Comparison of ENCODE assay signal across 10 cellular contexts in the genomic region with DNA sequence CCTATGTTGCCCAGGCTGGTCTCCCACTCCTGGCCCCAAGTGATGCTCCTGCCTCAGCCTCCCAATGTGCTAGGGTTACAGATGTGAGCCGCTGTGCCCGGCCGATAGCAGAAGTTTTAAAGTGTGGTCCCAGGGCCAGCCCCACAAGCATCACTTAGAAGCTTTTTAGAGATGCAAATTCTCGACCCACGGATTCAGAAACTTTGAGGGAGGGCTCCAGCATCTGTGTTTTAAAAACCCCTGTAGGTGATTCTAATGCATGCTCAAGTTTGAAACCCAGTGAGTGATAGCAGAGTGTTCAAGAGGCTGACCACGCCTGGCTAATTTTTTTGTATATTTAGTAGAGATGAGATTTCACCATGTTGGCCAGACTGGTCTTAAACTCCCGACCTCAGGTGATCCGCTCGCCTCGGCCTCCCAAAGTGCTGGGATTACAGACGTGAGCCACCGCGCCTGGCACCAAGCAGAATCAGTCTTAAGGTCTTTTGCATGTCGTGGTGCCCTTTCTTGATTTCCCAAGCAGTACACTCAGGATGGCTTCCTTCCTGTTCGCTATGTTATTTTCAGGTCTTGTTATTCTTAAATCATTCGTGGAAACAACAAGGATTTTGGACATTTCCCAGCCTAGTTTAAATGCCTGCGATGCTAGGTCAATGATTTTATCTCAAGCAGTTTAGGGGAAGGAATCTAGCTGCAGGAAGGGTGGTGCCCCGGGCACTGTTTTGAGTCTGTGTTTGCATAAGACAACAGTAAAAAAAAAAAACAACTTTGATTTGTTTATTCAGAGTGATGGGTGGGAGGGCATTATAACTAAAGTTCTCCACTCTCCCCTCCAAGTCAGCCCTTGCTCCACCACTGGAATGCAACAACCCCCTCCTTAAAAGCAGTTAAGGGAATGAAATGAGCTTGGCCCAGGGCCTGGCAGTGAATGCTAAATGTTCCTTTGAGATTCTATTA. TPM values are rescaled to one million over a fixed set of nuclear protein-coding genes. Genes with fewer than 3 reads are reported as not detected.
DNase-seq lines count a peak whose midpoint lies in the region; ATAC-seq and TF ChIP-seq lines count a peak whose summit lies in the region.
"Had no signal": no experiment of that assay in that cellular context is flagged by ENCODE, and none has a peak within 500 bp of the region (broad histone marks: within the 10 kb centered on the region; RNA-seq: fewer than 3 reads in every experiment).

No MANE protein-coding gene starts in this region.

- H3K4me1 ChIP-seq in muscle layer of duodenum (ENCODE audit: control insufficient read depth in 1 of 2, insufficient read depth in 2 of 2, low read length in 2 of 2) (peaks cover 0 to 20% of the 10 kb centered on the region in 2 donors), colonic mucosa (peaks cover 4% of the 10 kb centered on the region)

- no peak for ATAC-seq in HG02938 (IDR thresholded peaks at IDR 0.05; ENCODE audit: unreplicated experiment)

- H3K4me3 ChIP-seq in HL-60 (replicated peaks; ENCODE audit: insufficient read depth, low read length) = no peak overlapping the region
- H3K4me3 ChIP-seq in muscle layer of duodenum (ENCODE audit: low read depth in 1 of 2, low read length in 2 of 2) = no peak overlapping the region
- no peak overlapping the region for H3K4me3 ChIP-seq in colonic mucosa

- peak overlapping the region; percentile 34 for H3K27ac ChIP-seq in HL-60 (replicated peaks)
- H3K27ac ChIP-seq in muscle layer of duodenum (ENCODE audit: low read length) = peak overlapping the region; percentile 51
- no peak overlapping the region for H3K27ac ChIP-seq in colonic mucosa
- H3K27ac ChIP-seq: epithelial cell of prostate had no signal

- DNase-seq in AG09319 (ENCODE audit: extremely low read depth, low read depth) = peak; percentile 88
- DNase-seq in HL-60 (ENCODE audit: low read depth in 1 of 2, low spot score in 1 of 2) = no peak
- peak; percentile 82 for DNase-seq in dermis blood vessel endothelial cell
- no peak for DNase-seq in NCI-H2196 (lab: John Stamatoyannopoulos, UW; ENCODE audit: unreplicated experiment)
- no peak for DNase-seq in colonic mucosa
- DNase-seq in NCI-H1105 treated with DMSO at 0.1 percent for 48 hours (lab: John Stamatoyannopoulos, UW) = no peak
- DNase-seq: stimulated activated CD4-positive, alpha-beta T cell treated with anti-CD3 and anti-CD28 coated beads, Interleukin-4, amount 100 ng/mL, for 4 hours had no signal

- H3K9me3 ChIP-seq in muscle layer of duodenum (ENCODE audit: control insufficient read depth in 1 of 2, low read length in 2 of 2) = no peaks in the 10 kb centered on the region
- no peaks in the 10 kb centered on the region for H3K9me3 ChIP-seq in colonic mucosa

- no peaks in the 10 kb centered on the region for H3K36me3 ChIP-seq in muscle layer of duodenum (ENCODE audit: control insufficient read depth in 1 of 2, insufficient read depth in 2 of 2, low read length in 2 of 2)
- H3K36me3 ChIP-seq in colonic mucosa = no peaks in the 10 kb centered on the region

- TF ChIP-seq CTCF in AG09319 (IDR thresholded peaks at IDR 0.05; ENCODE audit: low read depth, low read length) (no peak), HL-60 (IDR thresholded peaks at IDR 0.05; ENCODE audit: insufficient read depth, low read length) (no peak), colonic mucosa (IDR thresholded peaks at IDR 0.05) (no peak)

- H3K9ac ChIP-seq in colonic mucosa (ENCODE audit: low read depth in 2 of 2, low read length in 2 of 2) = peak overlapping the region in 1 of 2 donors; percentile 32

- H3K27me3 ChIP-seq in HL-60 (ENCODE audit: insufficient read depth, poor library complexity, severe bottlenecking) = no peaks in the 10 kb centered on the region
- H3K27me3 ChIP-seq in muscle layer of duodenum (ENCODE audit: low read depth, low read length) = no peaks in the 10 kb centered on the region
- H3K27me3 ChIP-seq in colonic mucosa = no peaks in the 10 kb centered on the region

- intact Hi-C loops in colonic mucosa (cut with DNase I) = no loop called here

RNA-seq across cellular contexts. Expression of gene RILPL2, which starts 9.2 kb away (rescaled TPM):
- total RNA-seq in dermis blood vessel endothelial cell = 3.8 and 4.1 TPM in 2 replicates
- 1 to 10 TPM in 1 of 2 donors, under 1 TPM in 1; 0.96 to 2.1 TPM for total RNA-seq in colonic mucosa

RNA-seq across cellular contexts. Expression of gene SNRNP35, which starts 12.3 kb away (rescaled TPM):
- 11.3 and 14.0 TPM in 2 replicates for total RNA-seq in dermis blood vessel endothelial cell
- 10 to 100 TPM; 17.4 to 23.2 TPM for total RNA-seq in colonic mucosa

Comparison
In these comparisons a context has a peak if more than half of its experiments do, and no peak if none do; other contexts are left out.
1. DNase-seq: peak in AG09319 (single experiment) and dermis blood vessel endothelial cell (single experiment); none in HL-60 (0 of 2), NCI-H2196 (single experiment), colonic mucosa (single experiment) and NCI-H1105 treated with DMSO at 0.1 percent for 48 hours (single experiment).